14 cellular contexts compared by ENCODE assay signal in genomic region chr10:14476641-14477407, GRCh38.
DNase-seq lines count a peak whose midpoint lies in the region; ATAC-seq and TF ChIP-seq lines count a peak whose summit lies in the region.
"Had no signal": no experiment of that assay in that cellular context is flagged by ENCODE, and none has a peak within 500 bp of the region (broad histone marks: within the 10 kb centered on the region; RNA-seq: fewer than 3 reads in every experiment).

No MANE protein-coding gene starts in this region.

- H3K9me3 ChIP-seq in A673 (ENCODE audit: low read depth, low read length, poor library complexity, severe bottlenecking) (no peaks in the 10 kb centered on the region), BE2C (no peaks in the 10 kb centered on the region)
- H3K9me3 ChIP-seq: lower lobe of right lung, thoracic aorta had no signal

- H3K4me3 ChIP-seq in A673 (ENCODE audit: low read depth, low read length, poor library complexity, severe bottlenecking) (no peak overlapping the region), kidney epithelial cell (ENCODE audit: low read depth, low read length) (no peak overlapping the region), BE2C (ENCODE audit: low read depth, low read length) (no peak overlapping the region)
- H3K4me3 ChIP-seq: lower lobe of right lung, thoracic aorta had no signal

- intact Hi-C loops in A673 (cut with micrococcal nuclease; ENCODE audit: unreplicated experiment), result loop anchor here (5.0 to 10.0 kb wide), 3 partner anchors 180 to 862 kb away; no protein-coding TSS in a partner anchor

- H3K4me1 ChIP-seq in A673 (ENCODE audit: insufficient read depth, low read length, poor library complexity, severe bottlenecking), result peaks cover 4% of the 10 kb centered on the region
- no peaks in the 10 kb centered on the region for H3K4me1 ChIP-seq in BE2C
- H3K4me1 ChIP-seq: lower lobe of right lung had no signal

- CTCF ChIA-PET in A673 (lab: Charles Lee), result interaction anchor here (1.1 kb wide), 2 partner anchors 91 to 280 kb away, joined by 4 to 5 read pairs; no protein-coding TSS in a partner anchor

- H3K27me3 ChIP-seq in A673 (replicated peaks; ENCODE audit: insufficient read depth, low read depth, low read length, poor library complexity) (no peaks in the 10 kb centered on the region), kidney epithelial cell (ENCODE audit: control insufficient read depth, insufficient read depth, low read length) (no peaks in the 10 kb centered on the region), BE2C (peaks cover 33% of the 10 kb centered on the region)

- no peak overlapping the region for H3K27ac ChIP-seq in A673 (ENCODE audit: low read depth, low read length, poor library complexity, severe bottlenecking)
- H3K27ac ChIP-seq: lower lobe of right lung, thoracic aorta had no signal

- DNase-seq in A673 (ENCODE audit: low spot score) (peak; percentile 35), HK-2 (ENCODE audit: unreplicated experiment) (peak; percentile 28), amniotic epithelial cell (ENCODE audit: low read depth) (peak; percentile 19), kidney epithelial cell (ENCODE audit: low read depth) (peak; percentile 68), BE2C (no peak), NCI-H187 treated with DMSO at 0.1 percent for 48 hours (lab: John Stamatoyannopoulos, UW) (no peak)
- DNase-seq: activated naive CD4-positive, alpha-beta T cell treated with Interleukin-2 at 50 U/mL for 16 hours; erythroblast; Kasumi-1; lower lobe of right lung; NCI-H2081 treated with DMSO at 0.1 percent for 48 hours had no signal

- ATAC-seq in GM19452 (IDR thresholded peaks at IDR 0.05; ENCODE audit: unreplicated experiment) (no peak), GM18867 (IDR thresholded peaks at IDR 0.05; ENCODE audit: unreplicated experiment) (no peak)
- ATAC-seq: lower lobe of right lung had no signal

- H3K36me3 ChIP-seq in A673 (ENCODE audit: insufficient read depth, low read length, poor library complexity, severe bottlenecking) (no peaks in the 10 kb centered on the region), kidney epithelial cell (ENCODE audit: control insufficient read depth, insufficient read depth, low read length) (no peaks in the 10 kb centered on the region), BE2C (no peaks in the 10 kb centered on the region)
- H3K36me3 ChIP-seq: lower lobe of right lung, thoracic aorta had no signal

- TF ChIP-seq CTCF in A673 (conservative IDR thresholded peaks at IDR 0.05; ENCODE audit: low read depth, low read length), result no peak
- TF ChIP-seq CTCF in kidney epithelial cell (IDR thresholded peaks at IDR 0.05; ENCODE audit: insufficient read depth, low read length, poor library complexity, severe bottlenecking), result no peak
- no peak for TF ChIP-seq CTCF in BE2C (IDR thresholded peaks at IDR 0.05; ENCODE audit: low read depth, low read length)

- POLR2A ChIA-PET in A673 (lab: Charles Lee; ENCODE audit: low non-redundant PET), result no interaction called here

- no TSS peak for BruUV-seq in A673 (replicated peaks; lab: Mats Ljungman, UMichigan)

Comparison
In these comparisons a context has a peak if more than half of its experiments do, and no peak if none do; other contexts are left out.
1. DNase-seq: peak in A673 (single experiment), HK-2 (single experiment), amniotic epithelial cell (single experiment) and kidney epithelial cell (single experiment); none in BE2C (single experiment) and NCI-H187 treated with DMSO at 0.1 percent for 48 hours (single experiment).